In the genomic region with DNA sequence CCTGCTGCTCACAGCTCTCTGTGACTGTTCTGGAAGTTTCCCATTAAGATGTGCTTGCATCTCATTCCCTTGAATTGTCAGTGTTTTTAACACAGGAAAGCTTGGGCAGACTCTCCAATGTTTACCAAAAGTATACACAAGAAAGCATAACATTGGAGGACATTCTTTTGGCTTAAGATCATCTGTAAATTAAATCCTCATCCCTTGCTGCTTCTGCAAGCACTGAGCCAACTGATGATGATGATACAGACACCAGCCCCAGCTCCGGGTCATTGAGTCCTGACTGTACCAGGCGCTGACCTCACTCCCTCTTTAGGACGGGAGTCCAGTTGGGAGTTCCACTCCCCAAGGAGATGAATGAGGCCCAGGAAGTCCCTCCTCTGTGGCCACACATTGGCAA, we compare ENCODE assay signal across 1 cellular context.
TF ChIP-seq lines count a peak whose summit lies in the region.

No MANE protein-coding gene starts in this region.

TF ChIP-seq in GM12878, 131 proteins besides CTCF, POLR2A, EP300 and RAD21:
- TF ChIP-seq SIN3A (IDR thresholded peaks at IDR 0.05; ENCODE audit: low read depth, low read length) = no peak
- TF ChIP-seq RBBP5 (conservative IDR thresholded peaks at IDR 0.05) = no peak
- no peak for TF ChIP-seq YBX1 (IDR thresholded peaks at IDR 0.05)
- no peak for TF ChIP-seq SMC3 (IDR thresholded peaks at IDR 0.05; ENCODE audit: borderline replicate concordance, low read length)
- TF ChIP-seq, protein P1, sequence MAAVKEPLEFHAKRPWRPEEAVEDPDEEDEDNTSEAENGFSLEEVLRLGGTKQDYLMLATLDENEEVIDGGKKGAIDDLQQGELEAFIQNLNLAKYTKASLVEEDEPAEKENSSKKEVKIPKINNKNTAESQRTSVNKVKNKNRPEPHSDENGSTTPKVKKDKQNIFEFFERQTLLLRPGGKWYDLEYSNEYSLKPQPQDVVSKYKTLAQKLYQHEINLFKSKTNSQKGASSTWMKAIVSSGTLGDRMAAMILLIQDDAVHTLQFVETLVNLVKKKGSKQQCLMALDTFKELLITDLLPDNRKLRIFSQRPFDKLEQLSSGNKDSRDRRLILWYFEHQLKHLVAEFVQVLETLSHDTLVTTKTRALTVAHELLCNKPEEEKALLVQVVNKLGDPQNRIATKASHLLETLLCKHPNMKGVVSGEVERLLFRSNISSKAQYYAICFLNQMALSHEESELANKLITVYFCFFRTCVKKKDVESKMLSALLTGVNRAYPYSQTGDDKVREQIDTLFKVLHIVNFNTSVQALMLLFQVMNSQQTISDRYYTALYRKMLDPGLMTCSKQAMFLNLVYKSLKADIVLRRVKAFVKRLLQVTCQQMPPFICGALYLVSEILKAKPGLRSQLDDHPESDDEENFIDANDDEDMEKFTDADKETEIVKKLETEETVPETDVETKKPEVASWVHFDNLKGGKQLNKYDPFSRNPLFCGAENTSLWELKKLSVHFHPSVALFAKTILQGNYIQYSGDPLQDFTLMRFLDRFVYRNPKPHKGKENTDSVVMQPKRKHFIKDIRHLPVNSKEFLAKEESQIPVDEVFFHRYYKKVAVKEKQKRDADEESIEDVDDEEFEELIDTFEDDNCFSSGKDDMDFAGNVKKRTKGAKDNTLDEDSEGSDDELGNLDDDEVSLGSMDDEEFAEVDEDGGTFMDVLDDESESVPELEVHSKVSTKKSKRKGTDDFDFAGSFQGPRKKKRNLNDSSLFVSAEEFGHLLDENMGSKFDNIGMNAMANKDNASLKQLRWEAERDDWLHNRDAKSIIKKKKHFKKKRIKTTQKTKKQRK (IDR thresholded peaks at IDR 0.05; ENCODE audit: low read depth, low read length) = no peak
- no peak for TF ChIP-seq CREM (IDR thresholded peaks at IDR 0.05; ENCODE audit: low read depth)
- TF ChIP-seq, protein P2, sequence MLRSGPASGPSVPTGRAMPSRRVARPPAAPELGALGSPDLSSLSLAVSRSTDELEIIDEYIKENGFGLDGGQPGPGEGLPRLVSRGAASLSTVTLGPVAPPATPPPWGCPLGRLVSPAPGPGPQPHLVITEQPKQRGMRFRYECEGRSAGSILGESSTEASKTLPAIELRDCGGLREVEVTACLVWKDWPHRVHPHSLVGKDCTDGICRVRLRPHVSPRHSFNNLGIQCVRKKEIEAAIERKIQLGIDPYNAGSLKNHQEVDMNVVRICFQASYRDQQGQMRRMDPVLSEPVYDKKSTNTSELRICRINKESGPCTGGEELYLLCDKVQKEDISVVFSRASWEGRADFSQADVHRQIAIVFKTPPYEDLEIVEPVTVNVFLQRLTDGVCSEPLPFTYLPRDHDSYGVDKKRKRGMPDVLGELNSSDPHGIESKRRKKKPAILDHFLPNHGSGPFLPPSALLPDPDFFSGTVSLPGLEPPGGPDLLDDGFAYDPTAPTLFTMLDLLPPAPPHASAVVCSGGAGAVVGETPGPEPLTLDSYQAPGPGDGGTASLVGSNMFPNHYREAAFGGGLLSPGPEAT (IDR thresholded peaks at IDR 0.05; ENCODE audit: low read depth) = no peak
- TF ChIP-seq SUPT20H (IDR thresholded peaks at IDR 0.05; ENCODE audit: borderline replicate concordance, control insufficient read depth, low read depth, low read length) = no peak
TF ChIP-seq in GM12878: peak in this region for 0.
